8 cellular contexts compared by ENCODE assay signal in genomic region chr6:32700391-32701040, GRCh38. TPM values are rescaled to one million over a fixed set of nuclear protein-coding genes. Genes with fewer than 3 reads are reported as not detected.
A peak's percentile ranks its signal among the peaks of the same experiment; 100 is the strongest.
DNase-seq lines count a peak whose midpoint lies in the region; ATAC-seq and TF ChIP-seq lines count a peak whose summit lies in the region.

No MANE protein-coding gene starts in this region.

- in situ Hi-C loops in brain microvascular endothelial cell (cut with HindIII; ENCODE audit: low pct_ligation_motif_present, low sequenced_read_pairs), result no loop called here

- H3K36me3 ChIP-seq in OCI-LY7 (ENCODE audit: insufficient read depth, low read length) (no peaks in the 10 kb centered on the region), brain microvascular endothelial cell (replicated peaks) (no peaks in the 10 kb centered on the region), spleen (no peaks in the 10 kb centered on the region)

- TF ChIP-seq POLR2A in spleen (IDR thresholded peaks at IDR 0.05), result no peak

- no peaks in the 10 kb centered on the region for H3K79me2 ChIP-seq in OCI-LY7 (ENCODE audit: insufficient read depth, low read depth, low read length)

- H3K27me3 ChIP-seq in brain microvascular endothelial cell (replicated peaks) (no peaks in the 10 kb centered on the region), spleen (replicated peaks in 1 of 7) (peaks cover 0 to 20% (median 0%) of the 10 kb centered on the region in 7 donors)

- peak overlapping the region; percentile 59 for H3K4me2 ChIP-seq in OCI-LY7 (ENCODE audit: low read length)

- DNase-seq in DMS153 (lab: John Stamatoyannopoulos, UW) (peak; percentile 8), HS-27A (ENCODE audit: low read depth) (peak; percentile 40), OCI-LY7 (ENCODE audit: low spot score) (peak; percentile 70), brain microvascular endothelial cell (peak; percentile 11), iPS-NIHi11 (ENCODE audit: low spot score) (peak; percentile 40), spleen (no peak)

- H3K27ac ChIP-seq in OCI-LY7 (ENCODE audit: low read depth, low read length, poor library complexity, severe bottlenecking) (no peak overlapping the region), brain microvascular endothelial cell (no peak overlapping the region), spleen (peak overlapping the region in 1 of 8 donors; percentile 46)

- H3K9me2 ChIP-seq in OCI-LY7 (ENCODE audit: insufficient read depth, low read length), result no peaks in the 10 kb centered on the region

- POLR2A ChIA-PET in OCI-LY7 (lab: Charles Lee), result no interaction called here

- CTCF ChIA-PET in OCI-LY7 (lab: Charles Lee; ENCODE audit: unreplicated experiment), result interaction anchor here (0.6 to 0.8 kb wide), 3 partner anchors 14 to 261 kb away, joined by 3 to 5 read pairs (median 3); no protein-coding TSS in a partner anchor

- BruUV-seq in OCI-LY7 (replicated peaks; lab: Mats Ljungman, UMichigan), result no TSS peak

- peaks cover 6% of the 10 kb centered on the region for H3K4me1 ChIP-seq in OCI-LY7 (ENCODE audit: insufficient read depth, low read length, poor library complexity, severe bottlenecking)
- H3K4me1 ChIP-seq in spleen, result peaks cover 0 to 8% (median 0%) of the 10 kb centered on the region in 6 donors

- WGBS in spleen, 5 donors, result 13 to 25% (median 17%) methylated on average over 6 of the region's 6 CpGs

- ATAC-seq in GM19023 (IDR thresholded peaks at IDR 0.05; ENCODE audit: unreplicated experiment) (no peak), HG03469 (IDR thresholded peaks at IDR 0.05; ENCODE audit: unreplicated experiment) (no peak)

- H3K4me3 ChIP-seq in OCI-LY7 (ENCODE audit: low read depth, low read length, poor library complexity, severe bottlenecking) (no peak overlapping the region), brain microvascular endothelial cell (ENCODE audit: low read depth, low read length) (no peak overlapping the region), spleen (peak overlapping the region in 1 of 8 donors; percentile 30)

- no peaks in the 10 kb centered on the region for H3K9me3 ChIP-seq in OCI-LY7 (ENCODE audit: low read length)
- no peaks in the 10 kb centered on the region for H3K9me3 ChIP-seq in spleen

- no peaks in the 10 kb centered on the region for H4K20me1 ChIP-seq in OCI-LY7 (ENCODE audit: insufficient read depth, low read length)

- peak; percentile 95 for TF ChIP-seq CTCF in OCI-LY7 (conservative IDR thresholded peaks at IDR 0.05; ENCODE audit: low read length)
- TF ChIP-seq CTCF in brain microvascular endothelial cell (IDR thresholded peaks at IDR 0.05; ENCODE audit: low read depth, low read length, missing control alignments), result peak; percentile 77
- TF ChIP-seq CTCF in spleen (IDR thresholded peaks at IDR 0.05 in 8 of 11, conservative IDR thresholded peaks at IDR 0.05 in 3 of 11), result peak; percentile 43 to 82 (median 67)

- peak overlapping the region; percentile 54; the same call in 1 of the 2 replicates for H2AFZ ChIP-seq in OCI-LY7 (ENCODE audit: low read length)

- intact Hi-C loops in OCI-LY7 (cut with micrococcal nuclease; ENCODE audit: unreplicated experiment) (loop anchor here (1.0 to 2.0 kb wide), 5 partner anchors 86 to 456 kb away; no protein-coding TSS in a partner anchor), spleen (cut with DNase I; ENCODE audit: low total_unique reads) (loop anchor here (5.0 kb wide), 1 partner anchor 273 kb away; no protein-coding TSS in a partner anchor)

RNA-seq across cellular contexts. Expression of gene HLA-DQB1, which starts 34.1 kb away (rescaled TPM):
- total RNA-seq in OCI-LY7 (2014; rRNA removed; shearing (Covaris generic)), result 1.2 and 10.5 TPM in 2 replicates
- total RNA-seq in OCI-LY7 (2022) (16.5 and 20.9 TPM in 2 replicates), spleen (100 to 1,000 TPM in 4 of 7 donors, 10 to 100 TPM in 2, 1 to 10 TPM in 1; 6.1 to 271 (median 120) TPM)
- 1,000 to 10,000 TPM in 1 of 3 donors, 100 to 1,000 TPM in 2; 383 to 1,152 (median 620) TPM for polyA plus RNA-seq in spleen

RNA-seq across cellular contexts. Expression of gene HLA-DQA2, which starts 40.7 kb away (rescaled TPM):
- 0.13 TPM in 1 of 2 replicates, not detected in the other for total RNA-seq in OCI-LY7 (2014; rRNA removed; shearing (Covaris generic))
- 3.3 and 3.6 TPM in 2 replicates for total RNA-seq in OCI-LY7 (2022)
- total RNA-seq in spleen, result 10 to 100 TPM in 4 of 7 donors, 1 to 10 TPM in 2, under 1 TPM in 1; 0.46 to 84.9 (median 10.9) TPM
- polyA plus RNA-seq in spleen, result under 1 TPM; 0.10 to 0.29 (median 0.24) TPM
